Comparison of ENCODE assay signal across 20 cellular contexts in genomic region chr2:46076251-46076650, GRCh38.
A peak's percentile ranks its signal among the peaks of the same experiment; 100 is the strongest.
DNase-seq lines count a peak whose midpoint lies in the region; ATAC-seq and TF ChIP-seq lines count a peak whose summit lies in the region.
"Had no signal": no experiment of that assay in that cellular context is flagged by ENCODE, and none has a peak within 500 bp of the region (broad histone marks: within the 10 kb centered on the region; RNA-seq: fewer than 3 reads in every experiment).

No MANE protein-coding gene starts in this region.

- POLR2A ChIA-PET in PC-3 (lab: Charles Lee; ENCODE audit: unreplicated experiment) (no interaction called here), OCI-LY7 (lab: Charles Lee) (no interaction called here)

- H3K4me2 ChIP-seq in PC-3 (ENCODE audit: low read length), result peak overlapping the region; percentile 55
- peak overlapping the region; percentile 6 for H3K4me2 ChIP-seq in smooth muscle cell
- H3K4me2 ChIP-seq in OCI-LY7 (ENCODE audit: low read length), result no peak overlapping the region

- H3K9me3 ChIP-seq in heart left ventricle (no peaks in the 10 kb centered on the region), PC-3 (ENCODE audit: low read length) (no peaks in the 10 kb centered on the region), smooth muscle cell (replicated peaks; ENCODE audit: low read depth) (no peaks in the 10 kb centered on the region), OCI-LY7 (ENCODE audit: low read length) (no peaks in the 10 kb centered on the region), uterus (no peaks in the 10 kb centered on the region)
- H3K9me3 ChIP-seq: prostate gland, thyroid gland had no signal

- TF ChIP-seq CTCF in heart left ventricle (IDR thresholded peaks at IDR 0.05) (no peak), PC-3 (conservative IDR thresholded peaks at IDR 0.05; ENCODE audit: low read depth, low read length) (no peak), fibroblast of mammary gland (conservative IDR thresholded peaks at IDR 0.05; ENCODE audit: control insufficient read depth, insufficient read depth, low read depth, low read length) (no peak), smooth muscle cell (IDR thresholded peaks at IDR 0.05; ENCODE audit: borderline replicate concordance, insufficient read depth, poor library complexity, severe bottlenecking) (no peak), OCI-LY7 (conservative IDR thresholded peaks at IDR 0.05; ENCODE audit: low read length) (no peak), uterus (IDR thresholded peaks at IDR 0.05) (no peak)

- intact Hi-C loops in heart left ventricle (cut with DNase I) (no loop called here), left cardiac atrium (cut with DNase I) (loop anchor here in 1 of 2 donors (10.0 kb wide), 1 partner anchor 219 kb away; the partner anchor contains the start of gene EPAS1), PC-3 (cut with micrococcal nuclease) (no loop called here), OCI-LY7 (cut with micrococcal nuclease; ENCODE audit: unreplicated experiment) (no loop called here), uterus (cut with DNase I; ENCODE audit: low total_unique reads) (no loop called here)

- CTCF ChIA-PET in PC-3 (lab: Charles Lee), result no interaction called here
- CTCF ChIA-PET in OCI-LY7 (lab: Charles Lee; ENCODE audit: unreplicated experiment), result no interaction called here

- BruUV-seq in PC-3 (replicated peaks; lab: Mats Ljungman, UMichigan) (no TSS peak), OCI-LY7 (replicated peaks; lab: Mats Ljungman, UMichigan) (no TSS peak)

- peaks cover 10% of the 10 kb centered on the region for H3F3A ChIP-seq in PC-3 (ENCODE audit: low read length, unreplicated experiment)
- peaks cover 23% of the 10 kb centered on the region for H3F3A ChIP-seq in smooth muscle cell (ENCODE audit: low read depth)

- H3K27ac ChIP-seq in heart left ventricle, result peak overlapping the region in 8 of 12 donors; percentile 6 to 66 (median 42)
- H3K27ac ChIP-seq in PC-3 (ENCODE audit: low read length), result peak overlapping the region; percentile 55
- H3K27ac ChIP-seq in smooth muscle cell (ENCODE audit: low read depth), result peak overlapping the region; percentile 53
- H3K27ac ChIP-seq in OCI-LY7 (ENCODE audit: low read depth, low read length, poor library complexity, severe bottlenecking), result no peak overlapping the region
- H3K27ac ChIP-seq in uterus, result peak overlapping the region in 1 of 2 donors; percentile 60
- H3K27ac ChIP-seq: prostate gland had no signal

- H4K20me1 ChIP-seq in PC-3 (ENCODE audit: low read length) (no peaks in the 10 kb centered on the region), smooth muscle cell (ENCODE audit: low read depth) (no peaks in the 10 kb centered on the region), OCI-LY7 (ENCODE audit: insufficient read depth, low read length) (no peaks in the 10 kb centered on the region)

- no peaks in the 10 kb centered on the region for H3K9me2 ChIP-seq in PC-3 (replicated peaks; ENCODE audit: low read length)
- H3K9me2 ChIP-seq in OCI-LY7 (ENCODE audit: insufficient read depth, low read length), result no peaks in the 10 kb centered on the region

- H3K4me3 ChIP-seq in heart left ventricle (no peak overlapping the region), PC-3 (ENCODE audit: low read length) (no peak overlapping the region), fibroblast of mammary gland (ENCODE audit: control insufficient read depth, low read depth, low read length) (no peak overlapping the region), smooth muscle cell (no peak overlapping the region), OCI-LY7 (ENCODE audit: low read depth, low read length, poor library complexity, severe bottlenecking) (no peak overlapping the region), uterus (no peak overlapping the region)
- H3K4me3 ChIP-seq: prostate gland, thyroid gland had no signal

- H3K9ac ChIP-seq in PC-3 (ENCODE audit: low read length) (peak overlapping the region; percentile 30; the same call in 1 of the 2 replicates), smooth muscle cell (ENCODE audit: low read depth) (no peak overlapping the region)

- ATAC-seq in heart left ventricle (peak in 1 of 4 donors; percentile 69), left cardiac atrium (no peak), PC-3 (peak; percentile 23; the same call in 1 of the 2 replicates)
- ATAC-seq: esophagus mucosa had no signal

- DNase-seq in heart left ventricle (peak in 1 of 5 donors; percentile 22), left cardiac atrium (no peak), PC-3 (peak; percentile 51), fibroblast of mammary gland (ENCODE audit: low read depth) (peak; percentile 72), smooth muscle cell (lab: John Stamatoyannopoulos, UW; ENCODE audit: unreplicated experiment) (no peak), HuH-7.5 (ENCODE audit: low spot score) (no peak), OCI-LY7 (ENCODE audit: low spot score) (no peak), uterus (no peak)
- DNase-seq: GOT3, hypothalamus, KBM-7, midbrain, NCI-H2029 treated with DMSO at 0.1 percent for 48 hours, NCI-H524, nephron progenitor cell, OCI-M1, T-helper 9 cell, thyroid gland had no signal

- H3K36me3 ChIP-seq in heart left ventricle (no peaks in the 10 kb centered on the region), PC-3 (ENCODE audit: low read depth, low read length) (no peaks in the 10 kb centered on the region), smooth muscle cell (ENCODE audit: low read depth) (no peaks in the 10 kb centered on the region), OCI-LY7 (ENCODE audit: insufficient read depth, low read length) (no peaks in the 10 kb centered on the region), uterus (no peaks in the 10 kb centered on the region)
- H3K36me3 ChIP-seq: prostate gland, thyroid gland had no signal

- H3K4me1 ChIP-seq in heart left ventricle (peaks cover 0 to 38% (median 18%) of the 10 kb centered on the region in 12 donors), PC-3 (ENCODE audit: insufficient read depth, low read length) (peaks cover 43% of the 10 kb centered on the region), smooth muscle cell (ENCODE audit: low read depth) (peaks cover 19% of the 10 kb centered on the region), OCI-LY7 (ENCODE audit: insufficient read depth, low read length, poor library complexity, severe bottlenecking) (no peaks in the 10 kb centered on the region), uterus (no peaks in the 10 kb centered on the region)
- H3K4me1 ChIP-seq: prostate gland had no signal

- H3K27me3 ChIP-seq in heart left ventricle (no peaks in the 10 kb centered on the region), PC-3 (ENCODE audit: low read length) (no peaks in the 10 kb centered on the region), smooth muscle cell (ENCODE audit: low read depth) (no peaks in the 10 kb centered on the region), uterus (no peaks in the 10 kb centered on the region)
- H3K27me3 ChIP-seq: thyroid gland had no signal

- H2AFZ ChIP-seq in PC-3 (ENCODE audit: low read length) (no peak overlapping the region), smooth muscle cell (ENCODE audit: low read depth) (no peak overlapping the region), OCI-LY7 (ENCODE audit: low read length) (no peak overlapping the region)

- 54 to 71% (median 64%) methylated on average over 4 of the region's 4 CpGs for WGBS in heart left ventricle, 4 donors
- 55% methylated on average over 4 of the region's 4 CpGs for WGBS in smooth muscle cell (ENCODE audit: low lambda C conversion rate)

- TF ChIP-seq POLR2A in heart left ventricle (IDR thresholded peaks at IDR 0.05) (no peak), uterus (IDR thresholded peaks at IDR 0.05) (no peak)

- H3K79me2 ChIP-seq in PC-3 (ENCODE audit: low read length) (no peaks in the 10 kb centered on the region), smooth muscle cell (ENCODE audit: low read depth) (no peaks in the 10 kb centered on the region), OCI-LY7 (ENCODE audit: insufficient read depth, low read depth, low read length) (no peaks in the 10 kb centered on the region)

Comparison
In these comparisons a context has a peak if more than half of its experiments do, and no peak if none do; other contexts are left out.
1. DNase-seq: peak in PC-3 (single experiment) and fibroblast of mammary gland (single experiment); none in left cardiac atrium (single experiment), smooth muscle cell (single experiment), HuH-7.5 (single experiment), OCI-LY7 (single experiment) and uterus (0 of 2).